In the genomic region with DNA sequence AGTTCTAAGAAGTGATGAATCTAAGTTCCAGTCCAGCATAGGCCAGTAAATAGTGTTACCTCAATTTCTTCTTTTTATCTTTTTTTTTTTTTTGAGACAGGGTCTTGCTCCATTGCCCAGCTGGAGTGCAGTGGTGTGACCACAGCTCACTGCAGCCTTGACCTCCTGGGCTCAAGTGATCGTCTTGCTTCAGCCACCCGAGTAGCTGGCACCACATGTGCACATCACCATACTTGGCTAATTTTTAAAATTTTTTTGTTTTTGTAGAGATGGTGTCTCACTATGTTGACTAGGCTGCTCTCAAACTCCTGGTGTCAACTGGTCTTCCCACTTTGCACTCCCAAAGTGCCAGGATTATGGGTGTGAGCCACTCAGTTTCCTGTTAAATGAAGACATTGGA, we compare ENCODE assay signal across 21 cellular contexts.
DNase-seq lines count a peak whose midpoint lies in the region; ATAC-seq and TF ChIP-seq lines count a peak whose summit lies in the region.
"Had no signal": no experiment of that assay in that cellular context is flagged by ENCODE, and none has a peak within 500 bp of the region (broad histone marks: within the 10 kb centered on the region; RNA-seq: fewer than 3 reads in every experiment).

No MANE protein-coding gene starts in this region.

- peak overlapping the region; percentile 82 to 96 (median 93) for H3K27ac Mint-ChIP-seq in nephron
- no peak overlapping the region for H3K27ac Mint-ChIP-seq in naive thymus-derived CD4-positive, alpha-beta T cell
- H3K27ac Mint-ChIP-seq: CD4-positive, alpha-beta memory T cell had no signal

- no peak for ATAC-seq in naive thymus-derived CD4-positive, alpha-beta T cell
- ATAC-seq: A549, HCT116 had no signal

- no peaks in the 10 kb centered on the region for H3K27me3 Mint-ChIP-seq in nephron (ENCODE audit: low read depth)
- no peaks in the 10 kb centered on the region for H3K27me3 Mint-ChIP-seq in naive thymus-derived CD4-positive, alpha-beta T cell

- H3K4me2 ChIP-seq in GM23248 (ENCODE audit: unreplicated experiment): no peak overlapping the region
- H3K4me2 ChIP-seq: A549, KMS-11, PC-9 had no signal

- POLR2A ChIA-PET in AG04450 (lab: Yijun Ruan, JAX): interaction anchor here (0.7 kb wide), 1 partner anchor 20 kb away, joined by 5 read pairs; no protein-coding TSS in a partner anchor
- POLR2A ChIA-PET in naive thymus-derived CD4-positive, alpha-beta T cell (lab: Charles Lee): no interaction called here

- no peaks in the 10 kb centered on the region for H3K79me2 ChIP-seq in GM23248 (ENCODE audit: insufficient read depth)

- peak overlapping the region; percentile 42 for H3K27ac ChIP-seq in AG04450 (ENCODE audit: low read depth, low read length)
- H3K27ac ChIP-seq in GM23248: peak overlapping the region; percentile 57; the same call in 1 of the 2 replicates
- H3K27ac ChIP-seq in naive thymus-derived CD4-positive, alpha-beta T cell (ENCODE audit: low read depth, low read length): no peak overlapping the region
- no peak overlapping the region for H3K27ac ChIP-seq in substantia nigra (ENCODE audit: low read depth, low read length, poor library complexity, severe bottlenecking)
- H3K27ac ChIP-seq: A549, KMS-11, PC-9, SJSA1 had no signal

- H3K4me1 ChIP-seq in GM23248 (ENCODE audit: insufficient read depth): peaks cover 24% of the 10 kb centered on the region
- peaks cover 0 to 10% of the 10 kb centered on the region in 2 donors for H3K4me1 ChIP-seq in naive thymus-derived CD4-positive, alpha-beta T cell (ENCODE audit: control insufficient read depth in 2 of 2, insufficient read depth in 2 of 2, low read length in 2 of 2)
- H3K4me1 ChIP-seq: A549, SJSA1 had no signal

- H3K9me3 Mint-ChIP-seq in nephron: no peaks in the 10 kb centered on the region
- peaks cover 0 to 9% (median 0%) of the 10 kb centered on the region in 11 donors for H3K9me3 Mint-ChIP-seq in naive thymus-derived CD4-positive, alpha-beta T cell
- H3K9me3 Mint-ChIP-seq: IgD-negative memory B cell had no signal

- no peak overlapping the region for H3K9ac ChIP-seq in GM23248
- H3K9ac ChIP-seq: KMS-11 had no signal

- no peaks in the 10 kb centered on the region for H3K9me2 ChIP-seq in GM23248 (ENCODE audit: insufficient read depth)

- H3K4me3 ChIP-seq in AG04450 (ENCODE audit: low read depth, low read length) (no peak overlapping the region), GM23248 (no peak overlapping the region)
- no peak overlapping the region for H3K4me3 ChIP-seq in naive thymus-derived CD4-positive, alpha-beta T cell (ENCODE audit: low read length)
- H3K4me3 ChIP-seq: A549, PC-9, SJSA1 had no signal

- H3K9me3 ChIP-seq in AG04450 (ENCODE audit: control insufficient read depth, insufficient read depth, low read length) (peaks cover 2% of the 10 kb centered on the region), GM23248 (ENCODE audit: low read depth) (no peaks in the 10 kb centered on the region)
- no peaks in the 10 kb centered on the region for H3K9me3 ChIP-seq in naive thymus-derived CD4-positive, alpha-beta T cell (ENCODE audit: control insufficient read depth in 2 of 3, low read length in 3 of 3)

- DNase-seq in AG04450 (ENCODE audit: low read depth, low spot score) (no peak), GM23248 (no peak), fibroblast of gingiva (ENCODE audit: low read depth) (peak; percentile 42), substantia nigra (lab: John Stamatoyannopoulos, UW) (no peak), cerebellar nuclear complex (lab: John Stamatoyannopoulos, UW) (no peak)
- no peak for DNase-seq in naive thymus-derived CD4-positive, alpha-beta T cell
- DNase-seq: C1 segment of cervical spinal cord; CD4-positive, alpha-beta memory T cell; COR-L47; MM.1S; NCI-H2029 treated with DMSO at 0.1 percent for 48 hours; NCI-H446 treated with DMSO at 0.1 percent for 48 hours; NCI-H526; PC-9; RPMI8226 had no signal

- H3K4me1 Mint-ChIP-seq in nephron: peaks cover 53% of the 10 kb centered on the region
- H3K4me1 Mint-ChIP-seq in naive thymus-derived CD4-positive, alpha-beta T cell: peaks cover 1 to 24% (median 9%) of the 10 kb centered on the region in 7 donors

- no peak overlapping the region for H3K4me3 Mint-ChIP-seq in nephron
- no peak overlapping the region for H3K4me3 Mint-ChIP-seq in naive thymus-derived CD4-positive, alpha-beta T cell
- H3K4me3 Mint-ChIP-seq: CD4-positive, alpha-beta memory T cell; IgD-negative memory B cell had no signal

- 26 to 40% methylated on average over 2 of the region's 2 CpGs for WGBS in GM23248 (ENCODE audit: low coverage in 1 of 2, low lambda C conversion rate in 2 of 2, missing lambda C conversion rate in 2 of 2), 2 experiments

- H3F3A ChIP-seq in GM23248 (ENCODE audit: insufficient read depth): peaks cover 15% of the 10 kb centered on the region; the same call in 1 of the 2 replicates

- H3K36me3 Mint-ChIP-seq in nephron (ENCODE audit: low read depth): no peaks in the 10 kb centered on the region
- H3K36me3 Mint-ChIP-seq in naive thymus-derived CD4-positive, alpha-beta T cell: peaks cover 0 to 6% (median 0%) of the 10 kb centered on the region in 5 donors
- H3K36me3 Mint-ChIP-seq: CD4-positive, alpha-beta memory T cell had no signal

- no peaks in the 10 kb centered on the region for H4K20me1 ChIP-seq in GM23248 (ENCODE audit: insufficient read depth)

- H3K27me3 ChIP-seq in AG04450 (ENCODE audit: control insufficient read depth, insufficient read depth, low read length): no peaks in the 10 kb centered on the region
- H3K27me3 ChIP-seq in GM23248 (replicated peaks; ENCODE audit: insufficient read depth): no peaks in the 10 kb centered on the region
- H3K27me3 ChIP-seq in naive thymus-derived CD4-positive, alpha-beta T cell (ENCODE audit: control insufficient read depth in 2 of 2, insufficient read depth in 2 of 2, low read length in 2 of 2): no peaks in the 10 kb centered on the region
- H3K27me3 ChIP-seq: SJSA1 had no signal

- CTCF ChIA-PET in AG04450 (lab: Charles Lee): no interaction called here
- CTCF ChIA-PET in naive thymus-derived CD4-positive, alpha-beta T cell (lab: Charles Lee): no interaction called here

- TF ChIP-seq CTCF in AG04450 (IDR thresholded peaks at IDR 0.05; ENCODE audit: low read depth, low read length): no peak
- no peak for TF ChIP-seq CTCF in nephron (IDR thresholded peaks at IDR 0.05; ENCODE audit: unreplicated experiment in 3 of 3)

- intact Hi-C loops in naive thymus-derived CD4-positive, alpha-beta T cell (cut with micrococcal nuclease): no loop called here

- H2AFZ ChIP-seq in GM23248: no peak overlapping the region; the same call in 1 of the 2 replicates
- H2AFZ ChIP-seq: PC-9 had no signal

- no peaks in the 10 kb centered on the region for H3K36me3 ChIP-seq in GM23248 (ENCODE audit: low read depth)
- H3K36me3 ChIP-seq in naive thymus-derived CD4-positive, alpha-beta T cell (ENCODE audit: control insufficient read depth in 2 of 3, insufficient read depth in 3 of 3, low read length in 3 of 3): no peaks in the 10 kb centered on the region
- H3K36me3 ChIP-seq: SJSA1 had no signal

- in situ Hi-C loops in GM23248 (cut with MboI): loop anchor here (25.0 kb wide), 1 partner anchor 731 kb away; no protein-coding TSS in a partner anchor

Comparison
In these comparisons a context has a peak if more than half of its experiments do, and no peak if none do; other contexts are left out.
1. H3K27ac ChIP-seq: peak in AG04450 (single experiment) and GM23248 (single experiment); none in naive thymus-derived CD4-positive, alpha-beta T cell (single experiment) and substantia nigra (single experiment).
2. H3K27ac Mint-ChIP-seq: peak in nephron (3 of 3); none in naive thymus-derived CD4-positive, alpha-beta T cell (0 of 9).